ENCODE assay signal across 26 cellular contexts in genomic region chr3:129702934-129703712, GRCh38.
DNase-seq lines count a peak whose midpoint lies in the region; ATAC-seq, FAIRE-seq and TF ChIP-seq lines count a peak whose summit lies in the region.
"Had no signal": no experiment of that assay in that cellular context is flagged by ENCODE, and none has a peak within 500 bp of the region (broad histone marks: within the 10 kb centered on the region; RNA-seq: fewer than 3 reads in every experiment).

No MANE protein-coding gene starts in this region.

- H3K27ac ChIP-seq in astrocyte (ENCODE audit: low read depth, low read length) = no peak overlapping the region
- H3K27ac ChIP-seq: 22Rv1, esophagus squamous epithelium, HL-60, ovary, sigmoid colon, thyroid gland had no signal

- H2AFZ ChIP-seq in astrocyte (ENCODE audit: low read depth, low read length) = no peak overlapping the region

- peaks cover 20% of the 10 kb centered on the region for H3K4me1 Mint-ChIP-seq in astrocyte (ENCODE audit: low read depth, unreplicated experiment)
- H3K4me1 Mint-ChIP-seq in type B pancreatic cell (ENCODE audit: unreplicated experiment) = peaks cover 23% of the 10 kb centered on the region
- H3K4me1 Mint-ChIP-seq: B cell, IgD-negative memory B cell had no signal

- H3K4me3 Mint-ChIP-seq in astrocyte (ENCODE audit: unreplicated experiment) = no peak overlapping the region
- no peak overlapping the region for H3K4me3 Mint-ChIP-seq in type B pancreatic cell
- H3K4me3 Mint-ChIP-seq: B cell, IgD-negative memory B cell had no signal

- peaks cover 12% of the 10 kb centered on the region for H4K20me1 ChIP-seq in astrocyte (ENCODE audit: insufficient read depth, low read length)

- no peaks in the 10 kb centered on the region for H3K9me3 ChIP-seq in astrocyte (ENCODE audit: insufficient read depth, low read depth, low read length)
- H3K9me3 ChIP-seq: esophagus squamous epithelium, ovary, sigmoid colon, thyroid gland had no signal

- ATAC-seq in GM18520 (IDR thresholded peaks at IDR 0.05; ENCODE audit: unreplicated experiment) = no peak

- H3K36me3 Mint-ChIP-seq in astrocyte (ENCODE audit: low read depth, unreplicated experiment) (peaks cover 6% of the 10 kb centered on the region), type B pancreatic cell (peaks cover 9% of the 10 kb centered on the region)

- H3K9me3 Mint-ChIP-seq in astrocyte (ENCODE audit: unreplicated experiment) (no peaks in the 10 kb centered on the region), type B pancreatic cell (no peaks in the 10 kb centered on the region)
- H3K9me3 Mint-ChIP-seq: IgD-negative memory B cell had no signal

- FAIRE-seq in astrocyte (lab: Jason Lieb, UNC) = no peak
- FAIRE-seq: G401.6 had no signal

- H3K36me3 ChIP-seq in astrocyte (ENCODE audit: insufficient read depth, low read length) = no peaks in the 10 kb centered on the region
- H3K36me3 ChIP-seq: esophagus squamous epithelium, ovary, sigmoid colon, thyroid gland had no signal

- peaks cover 4% of the 10 kb centered on the region for H3K79me2 ChIP-seq in astrocyte (ENCODE audit: insufficient read depth, low read length)

- no peaks in the 10 kb centered on the region for H3K4me1 ChIP-seq in astrocyte (ENCODE audit: insufficient read depth, low read length)
- H3K4me1 ChIP-seq: sigmoid colon, thyroid gland had no signal

- peak; percentile 24 for DNase-seq in NCI-H82 (lab: John Stamatoyannopoulos, UW)
- DNase-seq in NCI-H82 treated with DMSO at 0.1 percent for 48 hours (lab: John Stamatoyannopoulos, UW; ENCODE audit: unreplicated experiment) = no peak
- DNase-seq in astrocyte (ENCODE audit: low read depth) = peak; percentile 23
- DNase-seq in iris pigment epithelial cell (ENCODE audit: low read depth) = peak; percentile 11
- DNase-seq in type B pancreatic cell (ENCODE audit: extremely low spot score, unreplicated experiment) = no peak
- DNase-seq in activated CD4-positive, alpha-beta T cell treated with anti-CD3 and anti-CD28 coated beads for 48 hours = no peak
- no peak for DNase-seq in RPMI8226
- DNase-seq: activated CD4-positive, alpha-beta T cell treated with anti-CD3 and anti-CD28 coated beads, Interleukin-2, amount 50 U/mL, for 1 hour; activated gamma-delta T cell treated with Interleukin-2 at 50 U/mL for 16 hours; amygdala; cerebellar nuclear complex; effector CD4-positive, alpha-beta T cell; esophagus squamous epithelium; NCI-H187 treated with DMSO at 0.1 percent for 48 hours; NCI-H446; ovary; sigmoid colon; stimulated activated naive CD4-positive, alpha-beta T cell; thyroid gland had no signal

- H3K27me3 Mint-ChIP-seq in astrocyte (ENCODE audit: low read depth, unreplicated experiment) = no peaks in the 10 kb centered on the region
- no peaks in the 10 kb centered on the region for H3K27me3 Mint-ChIP-seq in type B pancreatic cell
- H3K27me3 Mint-ChIP-seq: B cell, IgD-negative memory B cell had no signal

- H3K4me2 ChIP-seq in astrocyte (ENCODE audit: low read length) = no peak overlapping the region

- H3K27ac Mint-ChIP-seq in astrocyte (ENCODE audit: unreplicated experiment) = peak overlapping the region; percentile 66
- H3K27ac Mint-ChIP-seq in type B pancreatic cell = peak overlapping the region; percentile 39
- H3K27ac Mint-ChIP-seq: B cell had no signal

- no peaks in the 10 kb centered on the region for H3K27me3 ChIP-seq in astrocyte (ENCODE audit: insufficient read depth, low read length)
- H3K27me3 ChIP-seq: esophagus squamous epithelium, ovary, sigmoid colon, thyroid gland had no signal

- TF ChIP-seq CTCF in astrocyte (IDR thresholded peaks at IDR 0.05; ENCODE audit: insufficient read depth, low read depth, low read length) (no peak), type B pancreatic cell (conservative IDR thresholded peaks at IDR 0.05) (no peak)

- H3K4me3 ChIP-seq in astrocyte (ENCODE audit: insufficient read depth, low read depth, low read length) = no peak overlapping the region
- H3K4me3 ChIP-seq: esophagus squamous epithelium, lung, ovary, sigmoid colon, thyroid gland had no signal

- H3K9ac ChIP-seq in astrocyte (ENCODE audit: low read length) = no peak overlapping the region

Comparison
In these comparisons a context has a peak if more than half of its experiments do, and no peak if none do; other contexts are left out.
1. DNase-seq: peak in NCI-H82 (single experiment), astrocyte (single experiment) and iris pigment epithelial cell (single experiment); none in NCI-H82 treated with DMSO at 0.1 percent for 48 hours (single experiment), type B pancreatic cell (single experiment), activated CD4-positive, alpha-beta T cell treated with anti-CD3 and anti-CD28 coated beads for 48 hours (single experiment) and RPMI8226 (single experiment).